ENCODE assay signal across 21 cellular contexts in genomic region chr6:153942361-153942760, GRCh38.
DNase-seq lines count a peak whose midpoint lies in the region; ATAC-seq and TF ChIP-seq lines count a peak whose summit lies in the region.
"Had no signal": no experiment of that assay in that cellular context is flagged by ENCODE, and none has a peak within 500 bp of the region (broad histone marks: within the 10 kb centered on the region; RNA-seq: fewer than 3 reads in every experiment).

No MANE protein-coding gene starts in this region.

- no peaks in the 10 kb centered on the region for H3K4me1 ChIP-seq in upper lobe of left lung
- H3K4me1 ChIP-seq: BLaER1 had no signal

- no peaks in the 10 kb centered on the region for H3K27me3 ChIP-seq in upper lobe of left lung
- H3K27me3 ChIP-seq: BLaER1 had no signal

- no peak for DNase-seq in stimulated activated naive CD8-positive, alpha-beta T cell treated with anti-CD3 and anti-CD28 coated beads, Interleukin-15, amount 100 ng/mL, for 72 hours
- no peak for DNase-seq in stimulated activated naive CD8-positive, alpha-beta T cell treated with anti-CD3 and anti-CD28 coated beads, Interleukin-15, Interleukin-2, amounts not matched to agents 100 U/mL and 50 U/mL, for 24 hours
- DNase-seq in upper lobe of left lung (no peak), NCI-H446 (lab: John Stamatoyannopoulos, UW) (no peak), SW480 (ENCODE audit: low spot score) (no peak), OCI-M2 (lab: John Stamatoyannopoulos, UW; ENCODE audit: unreplicated experiment) (no peak)
- DNase-seq: CD8-positive, alpha-beta memory T cell; GF-D8; HCEC 1CT; KBM-7; NCI-H1092; NCI-H2107; NCI-H345; NK-92 treated with Interleukin-12 subunit alpha and Interleukin-12 subunit beta, amount 100 ng/mL, for 24 hours; OCI-M1; T-helper 9 cell had no signal

- H3K4me1 Mint-ChIP-seq in stimulated activated naive CD8-positive, alpha-beta T cell treated with anti-CD3 and anti-CD28 coated beads, Interleukin-15, amount 100 ng/mL, for 72 hours = no peaks in the 10 kb centered on the region
- H3K4me1 Mint-ChIP-seq: CD8-positive, alpha-beta memory T cell had no signal

- no peak overlapping the region for H3K4me3 ChIP-seq in upper lobe of left lung
- H3K4me3 ChIP-seq: BLaER1 had no signal

- TF ChIP-seq EP300 in upper lobe of left lung (IDR thresholded peaks at IDR 0.05) = no peak

- 77 to 88% methylated on average over 1 of the region's 1 CpG for WGBS in upper lobe of left lung, 2 donors

- no peak overlapping the region for H3K27ac Mint-ChIP-seq in stimulated activated naive CD8-positive, alpha-beta T cell treated with anti-CD3 and anti-CD28 coated beads, Interleukin-15, amount 100 ng/mL, for 72 hours
- H3K27ac Mint-ChIP-seq: CD8-positive, alpha-beta memory T cell had no signal

- no peak for TF ChIP-seq CTCF in upper lobe of left lung (IDR thresholded peaks at IDR 0.05)

- ATAC-seq in stimulated activated naive CD8-positive, alpha-beta T cell treated with anti-CD3 and anti-CD28 coated beads, Interleukin-15, amount 100 ng/mL, for 72 hours = peak; percentile 69
- ATAC-seq in stimulated activated naive CD8-positive, alpha-beta T cell treated with anti-CD3 and anti-CD28 coated beads, Interleukin-15, Interleukin-2, amounts not matched to agents 100 U/mL and 50 U/mL, for 24 hours = no peak
- peak; percentile 82 for ATAC-seq in HG02610 (IDR thresholded peaks at IDR 0.05; ENCODE audit: unreplicated experiment)
- peak; percentile 61 for ATAC-seq in HG03159 (IDR thresholded peaks at IDR 0.05; ENCODE audit: unreplicated experiment)
- ATAC-seq in upper lobe of left lung (ENCODE audit: low FRiP score in 2 of 2) = no peak

- no peaks in the 10 kb centered on the region for H3K9me3 Mint-ChIP-seq in stimulated activated naive CD8-positive, alpha-beta T cell treated with anti-CD3 and anti-CD28 coated beads, Interleukin-15, amount 100 ng/mL, for 72 hours

- no peak overlapping the region for H3K4me3 Mint-ChIP-seq in stimulated activated naive CD8-positive, alpha-beta T cell treated with anti-CD3 and anti-CD28 coated beads, Interleukin-15, amount 100 ng/mL, for 72 hours
- H3K4me3 Mint-ChIP-seq: CD8-positive, alpha-beta memory T cell had no signal

- H3K27me3 Mint-ChIP-seq in stimulated activated naive CD8-positive, alpha-beta T cell treated with anti-CD3 and anti-CD28 coated beads, Interleukin-15, amount 100 ng/mL, for 72 hours = peaks cover 10% of the 10 kb centered on the region
- H3K27me3 Mint-ChIP-seq: CD8-positive, alpha-beta memory T cell had no signal

- no peaks in the 10 kb centered on the region for H3K36me3 ChIP-seq in upper lobe of left lung
- H3K36me3 ChIP-seq: BLaER1 had no signal

- H3K27ac ChIP-seq in upper lobe of left lung = no peak overlapping the region
- H3K27ac ChIP-seq: 22Rv1, BLaER1, RWPE1 had no signal

- H3K9me3 ChIP-seq in upper lobe of left lung = no peaks in the 10 kb centered on the region
- H3K9me3 ChIP-seq: BLaER1 had no signal

- TF ChIP-seq POLR2A in upper lobe of left lung (IDR thresholded peaks at IDR 0.05) = no peak

Comparison
In these comparisons a context has a peak if more than half of its experiments do, and no peak if none do; other contexts are left out.
1. ATAC-seq: peak in stimulated activated naive CD8-positive, alpha-beta T cell treated with anti-CD3 and anti-CD28 coated beads, Interleukin-15, amount 100 ng/mL, for 72 hours (single experiment), HG02610 (single experiment) and HG03159 (single experiment); none in stimulated activated naive CD8-positive, alpha-beta T cell treated with anti-CD3 and anti-CD28 coated beads, Interleukin-15, Interleukin-2, amounts not matched to agents 100 U/mL and 50 U/mL, for 24 hours (single experiment) and upper lobe of left lung (0 of 2).